2 cellular contexts compared by ENCODE assay signal in the genomic region with DNA sequence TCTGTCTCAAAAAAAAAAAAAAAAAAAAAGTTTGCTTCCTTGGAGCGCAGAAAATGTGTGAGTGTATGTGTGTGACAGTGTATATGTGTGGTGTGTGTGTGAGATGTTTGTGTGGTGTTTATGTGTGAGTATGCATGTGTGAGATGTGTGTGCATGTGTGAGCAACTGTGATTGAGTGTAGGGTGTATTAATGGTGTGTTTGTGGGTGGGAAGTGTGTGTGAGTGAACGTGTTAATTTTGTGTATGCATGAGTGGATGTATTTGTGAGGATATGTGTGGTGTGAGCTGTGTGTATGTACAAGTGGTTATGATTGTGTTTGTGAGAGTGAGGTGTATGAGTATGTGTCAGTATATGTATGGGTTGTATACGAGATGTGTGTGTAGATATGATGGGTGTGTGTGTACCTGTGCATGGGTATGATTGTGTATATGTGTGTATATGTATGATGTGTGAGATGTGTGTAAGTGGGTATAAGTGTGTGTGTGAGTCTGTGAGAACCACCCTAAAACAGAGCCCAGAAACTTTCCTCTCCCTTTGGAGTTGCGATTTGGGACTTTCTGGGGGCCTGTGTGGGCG.
TF ChIP-seq lines count a peak whose summit lies in the region.

No MANE protein-coding gene starts in this region.

TF ChIP-seq in HepG2, 621 proteins besides CTCF, POLR2A, EP300 and RAD21:
- TF ChIP-seq MNT (IDR thresholded peaks at IDR 0.05) (0 out of 2 replicates have a peak, but pooled peaks have one; percentile 5), ZKSCAN5 (CRISPR knock-in tag; IDR thresholded peaks at IDR 0.05) (no peak), SOX6 (IDR thresholded peaks at IDR 0.05) (peak; percentile 63; the same call in 1 of the 2 replicates), SOX6 (CRISPR knock-in tag; IDR thresholded peaks at IDR 0.05) (no peak), NFRKB (IDR thresholded peaks at IDR 0.05) (0 out of 2 replicates have a peak, but pooled peaks have one; percentile 10), TBX3 (IDR thresholded peaks at IDR 0.05; ENCODE audit: borderline replicate concordance) (peak; percentile 11; the same call in 1 of the 2 replicates), PLRG1 (conservative IDR thresholded peaks at IDR 0.05) (0 out of 2 replicates have a peak, but pooled peaks have one; percentile 60), ATM (IDR thresholded peaks at IDR 0.05; ENCODE audit: borderline replicate concordance) (0 out of 2 replicates have a peak, but pooled peaks have one; percentile 53), KDM3A (CRISPR knock-in tag; IDR thresholded peaks at IDR 0.05; ENCODE audit: low read depth) (no peak), IKZF1 (IDR thresholded peaks at IDR 0.05) (peak; percentile 90; the same call in 1 of the 2 replicates), DMAP1 (CRISPR knock-in tag; IDR thresholded peaks at IDR 0.05) (no peak), FOXK2 (IDR thresholded peaks at IDR 0.05) (0 out of 2 replicates have a peak, but pooled peaks have one; percentile 4)
- TF ChIP-seq, protein P1, sequence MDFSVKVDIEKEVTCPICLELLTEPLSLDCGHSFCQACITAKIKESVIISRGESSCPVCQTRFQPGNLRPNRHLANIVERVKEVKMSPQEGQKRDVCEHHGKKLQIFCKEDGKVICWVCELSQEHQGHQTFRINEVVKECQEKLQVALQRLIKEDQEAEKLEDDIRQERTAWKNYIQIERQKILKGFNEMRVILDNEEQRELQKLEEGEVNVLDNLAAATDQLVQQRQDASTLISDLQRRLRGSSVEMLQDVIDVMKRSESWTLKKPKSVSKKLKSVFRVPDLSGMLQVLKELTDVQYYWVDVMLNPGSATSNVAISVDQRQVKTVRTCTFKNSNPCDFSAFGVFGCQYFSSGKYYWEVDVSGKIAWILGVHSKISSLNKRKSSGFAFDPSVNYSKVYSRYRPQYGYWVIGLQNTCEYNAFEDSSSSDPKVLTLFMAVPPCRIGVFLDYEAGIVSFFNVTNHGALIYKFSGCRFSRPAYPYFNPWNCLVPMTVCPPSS (IDR thresholded peaks at IDR 0.05): 0 out of 2 replicates have a peak, but pooled peaks have one; percentile 88
- TF ChIP-seq, protein P2, sequence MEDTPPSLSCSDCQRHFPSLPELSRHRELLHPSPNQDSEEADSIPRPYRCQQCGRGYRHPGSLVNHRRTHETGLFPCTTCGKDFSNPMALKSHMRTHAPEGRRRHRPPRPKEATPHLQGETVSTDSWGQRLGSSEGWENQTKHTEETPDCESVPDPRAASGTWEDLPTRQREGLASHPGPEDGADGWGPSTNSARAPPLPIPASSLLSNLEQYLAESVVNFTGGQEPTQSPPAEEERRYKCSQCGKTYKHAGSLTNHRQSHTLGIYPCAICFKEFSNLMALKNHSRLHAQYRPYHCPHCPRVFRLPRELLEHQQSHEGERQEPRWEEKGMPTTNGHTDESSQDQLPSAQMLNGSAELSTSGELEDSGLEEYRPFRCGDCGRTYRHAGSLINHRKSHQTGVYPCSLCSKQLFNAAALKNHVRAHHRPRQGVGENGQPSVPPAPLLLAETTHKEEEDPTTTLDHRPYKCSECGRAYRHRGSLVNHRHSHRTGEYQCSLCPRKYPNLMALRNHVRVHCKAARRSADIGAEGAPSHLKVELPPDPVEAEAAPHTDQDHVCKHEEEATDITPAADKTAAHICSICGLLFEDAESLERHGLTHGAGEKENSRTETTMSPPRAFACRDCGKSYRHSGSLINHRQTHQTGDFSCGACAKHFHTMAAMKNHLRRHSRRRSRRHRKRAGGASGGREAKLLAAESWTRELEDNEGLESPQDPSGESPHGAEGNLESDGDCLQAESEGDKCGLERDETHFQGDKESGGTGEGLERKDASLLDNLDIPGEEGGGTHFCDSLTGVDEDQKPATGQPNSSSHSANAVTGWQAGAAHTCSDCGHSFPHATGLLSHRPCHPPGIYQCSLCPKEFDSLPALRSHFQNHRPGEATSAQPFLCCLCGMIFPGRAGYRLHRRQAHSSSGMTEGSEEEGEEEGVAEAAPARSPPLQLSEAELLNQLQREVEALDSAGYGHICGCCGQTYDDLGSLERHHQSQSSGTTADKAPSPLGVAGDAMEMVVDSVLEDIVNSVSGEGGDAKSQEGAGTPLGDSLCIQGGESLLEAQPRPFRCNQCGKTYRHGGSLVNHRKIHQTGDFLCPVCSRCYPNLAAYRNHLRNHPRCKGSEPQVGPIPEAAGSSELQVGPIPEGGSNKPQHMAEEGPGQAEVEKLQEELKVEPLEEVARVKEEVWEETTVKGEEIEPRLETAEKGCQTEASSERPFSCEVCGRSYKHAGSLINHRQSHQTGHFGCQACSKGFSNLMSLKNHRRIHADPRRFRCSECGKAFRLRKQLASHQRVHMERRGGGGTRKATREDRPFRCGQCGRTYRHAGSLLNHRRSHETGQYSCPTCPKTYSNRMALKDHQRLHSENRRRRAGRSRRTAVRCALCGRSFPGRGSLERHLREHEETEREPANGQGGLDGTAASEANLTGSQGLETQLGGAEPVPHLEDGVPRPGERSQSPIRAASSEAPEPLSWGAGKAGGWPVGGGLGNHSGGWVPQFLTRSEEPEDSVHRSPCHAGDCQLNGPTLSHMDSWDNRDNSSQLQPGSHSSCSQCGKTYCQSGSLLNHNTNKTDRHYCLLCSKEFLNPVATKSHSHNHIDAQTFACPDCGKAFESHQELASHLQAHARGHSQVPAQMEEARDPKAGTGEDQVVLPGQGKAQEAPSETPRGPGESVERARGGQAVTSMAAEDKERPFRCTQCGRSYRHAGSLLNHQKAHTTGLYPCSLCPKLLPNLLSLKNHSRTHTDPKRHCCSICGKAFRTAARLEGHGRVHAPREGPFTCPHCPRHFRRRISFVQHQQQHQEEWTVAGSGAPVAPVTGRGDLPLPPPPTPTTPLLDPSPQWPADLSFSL (CRISPR knock-in tag; IDR thresholded peaks at IDR 0.05): peak; percentile 63; the same call in 1 of the 2 replicates

TF ChIP-seq in GM12878, 131 proteins besides CTCF, POLR2A, EP300 and RAD21:
- TF ChIP-seq, protein P3, sequence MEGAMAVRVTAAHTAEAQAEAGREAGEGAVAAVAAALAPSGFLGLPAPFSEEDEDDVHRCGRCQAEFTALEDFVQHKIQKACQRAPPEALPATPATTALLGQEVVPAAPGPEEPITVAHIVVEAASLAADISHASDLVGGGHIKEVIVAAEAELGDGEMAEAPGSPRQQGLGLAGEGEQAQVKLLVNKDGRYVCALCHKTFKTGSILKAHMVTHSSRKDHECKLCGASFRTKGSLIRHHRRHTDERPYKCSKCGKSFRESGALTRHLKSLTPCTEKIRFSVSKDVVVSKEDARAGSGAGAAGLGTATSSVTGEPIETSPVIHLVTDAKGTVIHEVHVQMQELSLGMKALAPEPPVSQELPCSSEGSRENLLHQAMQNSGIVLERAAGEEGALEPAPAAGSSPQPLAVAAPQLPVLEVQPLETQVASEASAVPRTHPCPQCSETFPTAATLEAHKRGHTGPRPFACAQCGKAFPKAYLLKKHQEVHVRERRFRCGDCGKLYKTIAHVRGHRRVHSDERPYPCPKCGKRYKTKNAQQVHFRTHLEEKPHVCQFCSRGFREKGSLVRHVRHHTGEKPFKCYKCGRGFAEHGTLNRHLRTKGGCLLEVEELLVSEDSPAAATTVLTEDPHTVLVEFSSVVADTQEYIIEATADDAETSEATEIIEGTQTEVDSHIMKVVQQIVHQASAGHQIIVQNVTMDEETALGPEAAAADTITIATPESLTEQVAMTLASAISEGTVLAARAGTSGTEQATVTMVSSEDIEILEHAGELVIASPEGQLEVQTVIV (IDR thresholded peaks at IDR 0.05; ENCODE audit: borderline replicate concordance, partially characterized antibody): peak; percentile 16
- TF ChIP-seq PBX3 (IDR thresholded peaks at IDR 0.05; ENCODE audit: insufficient replicate concordance, low read depth, low read length): no peak
